Comparison of ENCODE assay signal across 1 cellular context in the genomic region with DNA sequence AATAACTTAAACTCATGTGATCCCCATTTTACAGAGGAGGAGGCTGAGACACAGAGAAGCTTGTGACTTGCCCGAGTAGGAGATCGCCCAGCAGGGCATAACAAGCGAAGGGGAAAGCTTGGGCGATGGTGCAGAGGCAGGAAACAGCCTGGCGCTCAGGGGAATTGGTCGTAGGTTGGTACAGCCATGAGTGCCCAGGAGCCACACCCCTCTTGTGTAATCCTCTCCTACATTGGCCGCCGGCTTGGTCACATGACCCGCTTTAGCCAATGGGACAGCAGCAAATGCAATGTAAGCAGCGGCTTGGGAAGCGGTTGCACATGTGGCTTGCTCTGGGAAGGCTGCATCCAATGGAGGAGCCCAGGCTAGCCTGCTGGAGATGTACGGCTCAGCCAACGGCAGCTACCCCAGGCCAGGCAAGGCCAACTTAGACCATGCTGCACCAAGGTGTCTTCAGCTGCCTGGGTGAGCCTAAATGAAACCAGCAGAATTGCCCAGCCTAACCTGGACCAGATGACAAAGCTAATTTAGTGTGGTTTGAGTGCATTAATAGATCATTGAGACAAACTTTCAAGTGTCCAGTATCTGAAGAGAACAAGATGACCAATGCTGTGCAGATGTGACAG.
TF ChIP-seq lines count a peak whose summit lies in the region.

No MANE protein-coding gene starts in this region.

TF ChIP-seq in HepG2, 621 proteins besides CTCF, POLR2A, EP300 and RAD21 (continued from another document):
- TF ChIP-seq TAF15 (IDR thresholded peaks at IDR 0.05; ENCODE audit: low read depth, low read length, poor library complexity, severe bottlenecking) (no peak), MTF2 (CRISPR knock-in tag; IDR thresholded peaks at IDR 0.05; ENCODE audit: borderline replicate concordance) (no peak), ARHGAP35 (CRISPR knock-in tag; IDR thresholded peaks at IDR 0.05; ENCODE audit: borderline replicate concordance) (no peak), ZNF335 (CRISPR knock-in tag; IDR thresholded peaks at IDR 0.05) (no peak), PPARG (CRISPR knock-in tag; conservative IDR thresholded peaks at IDR 0.05) (no peak), JUND (CRISPR knock-in tag; IDR thresholded peaks at IDR 0.05) (no peak), CSRNP1 (CRISPR knock-in tag; IDR thresholded peaks at IDR 0.05) (no peak), RAD51 (IDR thresholded peaks at IDR 0.05; ENCODE audit: borderline replicate concordance) (peak; percentile 30; the same call in 1 of the 2 replicates), KIAA2018 (CRISPR knock-in tag; IDR thresholded peaks at IDR 0.05; ENCODE audit: borderline replicate concordance) (no peak), AGO2 (optimal IDR thresholded peaks at IDR 0.05; ENCODE audit: low read depth, low read length) (no peak), REXO4 (CRISPR knock-in tag; IDR thresholded peaks at IDR 0.05; ENCODE audit: borderline replicate concordance) (no peak), TOPORS (CRISPR knock-in tag; IDR thresholded peaks at IDR 0.05) (no peak), ZNF430 (CRISPR knock-in tag; IDR thresholded peaks at IDR 0.05) (no peak), TBX2 (CRISPR knock-in tag; IDR thresholded peaks at IDR 0.05; ENCODE audit: borderline replicate concordance) (no peak), PITX1 (CRISPR knock-in tag; IDR thresholded peaks at IDR 0.05) (no peak), REL (CRISPR knock-in tag; conservative IDR thresholded peaks at IDR 0.05) (no peak), NFYC (CRISPR knock-in tag; IDR thresholded peaks at IDR 0.05) (peak; percentile 75), NFYB (CRISPR knock-in tag; IDR thresholded peaks at IDR 0.05) (peak; percentile 44), FOSL2 (CRISPR knock-in tag; IDR thresholded peaks at IDR 0.05) (no peak), ZNF740 (CRISPR knock-in tag; IDR thresholded peaks at IDR 0.05) (no peak), KDM2A (CRISPR knock-in tag; IDR thresholded peaks at IDR 0.05; ENCODE audit: borderline replicate concordance, low read depth) (no peak), ELF3 (CRISPR knock-in tag; IDR thresholded peaks at IDR 0.05) (no peak), USF2 (IDR thresholded peaks at IDR 0.05; ENCODE audit: low read depth, low read length) (0 out of 2 replicates have a peak, but pooled peaks have one; percentile 22), USF2 (CRISPR knock-in tag; IDR thresholded peaks at IDR 0.05; ENCODE audit: borderline replicate concordance) (no peak), CEBPB (IDR thresholded peaks at IDR 0.05; ENCODE audit: borderline replicate concordance, low read depth, low read length) (peak; percentile 20; the same call in 1 of the 2 replicates), PHB2 (IDR thresholded peaks at IDR 0.05; ENCODE audit: partially characterized antibody) (no peak), ATM (IDR thresholded peaks at IDR 0.05; ENCODE audit: borderline replicate concordance) (no peak)
- TF ChIP-seq, protein P1, sequence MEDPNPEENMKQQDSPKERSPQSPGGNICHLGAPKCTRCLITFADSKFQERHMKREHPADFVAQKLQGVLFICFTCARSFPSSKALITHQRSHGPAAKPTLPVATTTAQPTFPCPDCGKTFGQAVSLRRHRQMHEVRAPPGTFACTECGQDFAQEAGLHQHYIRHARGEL (CRISPR knock-in tag; IDR thresholded peaks at IDR 0.05) = no peak
